1 cellular context compared by ENCODE assay signal in the genomic region with DNA sequence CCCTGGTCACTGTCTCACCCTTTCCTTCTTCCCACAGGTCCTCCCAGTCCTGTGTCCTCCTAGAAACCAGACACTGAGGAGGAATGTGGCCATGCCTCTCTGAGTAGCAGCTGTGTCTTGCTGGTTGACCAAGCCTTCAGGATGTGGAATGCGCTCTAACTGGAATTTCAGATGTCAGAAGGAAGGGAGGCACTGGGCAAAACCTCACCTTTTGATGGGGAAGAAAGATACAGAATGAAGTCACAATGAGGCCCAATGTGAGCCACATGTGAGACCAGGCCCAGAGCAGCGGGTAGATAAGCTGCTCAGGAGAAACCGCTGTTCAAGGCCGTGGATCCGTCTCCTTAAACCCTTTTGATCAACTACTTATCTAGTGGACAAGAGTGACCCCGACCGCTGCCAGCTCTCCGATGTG.
TF ChIP-seq lines count a peak whose summit lies in the region.

No MANE protein-coding gene starts in this region.

TF ChIP-seq in K562, 482 proteins besides CTCF, POLR2A, EP300 and RAD21 (continued from another document and continues in another):
- TF ChIP-seq ID3 (CRISPR knock-in tag; IDR thresholded peaks at IDR 0.05) (no peak), ID3 (tag; IDR thresholded peaks at IDR 0.05) (0 out of 2 replicates have a peak, but pooled peaks have one; percentile 39), SMARCA4 (IDR thresholded peaks at IDR 0.05) (peak; percentile 41; the same call in 1 of the 2 replicates), SMAD4 (CRISPR knock-in tag; conservative IDR thresholded peaks at IDR 0.05) (peak; percentile 28; the same call in 1 of the 2 replicates), CBFA2T3 (IDR thresholded peaks at IDR 0.05) (peak; percentile 58), FOXJ2 (tag; IDR thresholded peaks at IDR 0.05) (no peak), SMARCE1 (IDR thresholded peaks at IDR 0.05) (0 out of 2 replicates have a peak, but pooled peaks have one; percentile 20), HDAC2 (IDR thresholded peaks at IDR 0.05) (0 out of 2 replicates have a peak, but pooled peaks have one; percentile 44), SMARCB1 (IDR thresholded peaks at IDR 0.05; ENCODE audit: insufficient read length, low read depth) (no peak), MTA3 (IDR thresholded peaks at IDR 0.05; ENCODE audit: borderline replicate concordance) (0 out of 2 replicates have a peak, but pooled peaks have one; percentile 61), MCM5 (IDR thresholded peaks at IDR 0.05; ENCODE audit: low read depth) (no peak), ELF4 (CRISPR knock-in tag; IDR thresholded peaks at IDR 0.05) (no peak), ZEB2 (IDR thresholded peaks at IDR 0.05) (0 out of 2 replicates have a peak, but pooled peaks have one; percentile 54), SP1 (CRISPR knock-in tag; IDR thresholded peaks at IDR 0.05) (no peak), RCOR1 (IDR thresholded peaks at IDR 0.05; ENCODE audit: borderline replicate concordance in 1 of 2, low read depth in 2 of 2, low read length in 2 of 2) (peak in 1 of 2 experiments; percentile 49; a peak in 1 of 4 replicates), HCFC1 (IDR thresholded peaks at IDR 0.05; ENCODE audit: low read depth, low read length) (no peak), L3MBTL2 (IDR thresholded peaks at IDR 0.05) (peak; percentile 84), NR4A1 (CRISPR knock-in tag; IDR thresholded peaks at IDR 0.05) (no peak), NR4A1 (tag; IDR thresholded peaks at IDR 0.05) (0 out of 2 replicates have a peak, but pooled peaks have one; percentile 23), LEF1 (IDR thresholded peaks at IDR 0.05) (0 out of 2 replicates have a peak, but pooled peaks have one; percentile 16), IRF2 (CRISPR knock-in tag; IDR thresholded peaks at IDR 0.05) (no peak), JUN (IDR thresholded peaks at IDR 0.05; ENCODE audit: borderline replicate concordance, low read depth, low read length) (0 out of 2 replicates have a peak, but pooled peaks have one; percentile 24), JUN (CRISPR knock-in tag; IDR thresholded peaks at IDR 0.05; ENCODE audit: borderline replicate concordance) (no peak), ZFX (CRISPR knock-in tag; IDR thresholded peaks at IDR 0.05) (peak; percentile 64), NFIC (IDR thresholded peaks at IDR 0.05) (peak; percentile 19; the same call in 1 of the 2 replicates)
- TF ChIP-seq, protein P1, sequence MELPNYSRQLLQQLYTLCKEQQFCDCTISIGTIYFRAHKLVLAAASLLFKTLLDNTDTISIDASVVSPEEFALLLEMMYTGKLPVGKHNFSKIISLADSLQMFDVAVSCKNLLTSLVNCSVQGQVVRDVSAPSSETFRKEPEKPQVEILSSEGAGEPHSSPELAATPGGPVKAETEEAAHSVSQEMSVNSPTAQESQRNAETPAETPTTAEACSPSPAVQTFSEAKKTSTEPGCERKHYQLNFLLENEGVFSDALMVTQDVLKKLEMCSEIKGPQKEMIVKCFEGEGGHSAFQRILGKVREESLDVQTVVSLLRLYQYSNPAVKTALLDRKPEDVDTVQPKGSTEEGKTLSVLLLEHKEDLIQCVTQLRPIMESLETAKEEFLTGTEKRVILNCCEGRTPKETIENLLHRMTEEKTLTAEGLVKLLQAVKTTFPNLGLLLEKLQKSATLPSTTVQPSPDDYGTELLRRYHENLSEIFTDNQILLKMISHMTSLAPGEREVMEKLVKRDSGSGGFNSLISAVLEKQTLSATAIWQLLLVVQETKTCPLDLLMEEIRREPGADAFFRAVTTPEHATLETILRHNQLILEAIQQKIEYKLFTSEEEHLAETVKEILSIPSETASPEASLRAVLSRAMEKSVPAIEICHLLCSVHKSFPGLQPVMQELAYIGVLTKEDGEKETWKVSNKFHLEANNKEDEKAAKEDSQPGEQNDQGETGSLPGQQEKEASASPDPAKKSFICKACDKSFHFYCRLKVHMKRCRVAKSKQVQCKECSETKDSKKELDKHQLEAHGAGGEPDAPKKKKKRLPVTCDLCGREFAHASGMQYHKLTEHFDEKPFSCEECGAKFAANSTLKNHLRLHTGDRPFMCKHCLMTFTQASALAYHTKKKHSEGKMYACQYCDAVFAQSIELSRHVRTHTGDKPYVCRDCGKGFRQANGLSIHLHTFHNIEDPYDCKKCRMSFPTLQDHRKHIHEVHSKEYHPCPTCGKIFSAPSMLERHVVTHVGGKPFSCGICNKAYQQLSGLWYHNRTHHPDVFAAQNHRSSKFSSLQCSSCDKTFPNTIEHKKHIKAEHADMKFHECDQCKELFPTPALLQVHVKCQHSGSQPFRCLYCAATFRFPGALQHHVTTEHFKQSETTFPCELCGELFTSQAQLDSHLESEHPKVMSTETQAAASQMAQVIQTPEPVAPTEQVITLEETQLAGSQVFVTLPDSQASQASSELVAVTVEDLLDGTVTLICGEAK (IDR thresholded peaks at IDR 0.05), result no peak
- TF ChIP-seq, protein P1 (CRISPR knock-in tag; IDR thresholded peaks at IDR 0.05), result no peak
- TF ChIP-seq, protein P2, sequence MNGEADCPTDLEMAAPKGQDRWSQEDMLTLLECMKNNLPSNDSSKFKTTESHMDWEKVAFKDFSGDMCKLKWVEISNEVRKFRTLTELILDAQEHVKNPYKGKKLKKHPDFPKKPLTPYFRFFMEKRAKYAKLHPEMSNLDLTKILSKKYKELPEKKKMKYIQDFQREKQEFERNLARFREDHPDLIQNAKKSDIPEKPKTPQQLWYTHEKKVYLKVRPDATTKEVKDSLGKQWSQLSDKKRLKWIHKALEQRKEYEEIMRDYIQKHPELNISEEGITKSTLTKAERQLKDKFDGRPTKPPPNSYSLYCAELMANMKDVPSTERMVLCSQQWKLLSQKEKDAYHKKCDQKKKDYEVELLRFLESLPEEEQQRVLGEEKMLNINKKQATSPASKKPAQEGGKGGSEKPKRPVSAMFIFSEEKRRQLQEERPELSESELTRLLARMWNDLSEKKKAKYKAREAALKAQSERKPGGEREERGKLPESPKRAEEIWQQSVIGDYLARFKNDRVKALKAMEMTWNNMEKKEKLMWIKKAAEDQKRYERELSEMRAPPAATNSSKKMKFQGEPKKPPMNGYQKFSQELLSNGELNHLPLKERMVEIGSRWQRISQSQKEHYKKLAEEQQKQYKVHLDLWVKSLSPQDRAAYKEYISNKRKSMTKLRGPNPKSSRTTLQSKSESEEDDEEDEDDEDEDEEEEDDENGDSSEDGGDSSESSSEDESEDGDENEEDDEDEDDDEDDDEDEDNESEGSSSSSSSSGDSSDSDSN (IDR thresholded peaks at IDR 0.05; ENCODE audit: borderline replicate concordance in 1 of 2, low read depth in 2 of 2, low read length in 2 of 2), result peak in 1 of 2 experiments; percentile 40; a peak in 1 of 4 replicates
- TF ChIP-seq, protein P3, sequence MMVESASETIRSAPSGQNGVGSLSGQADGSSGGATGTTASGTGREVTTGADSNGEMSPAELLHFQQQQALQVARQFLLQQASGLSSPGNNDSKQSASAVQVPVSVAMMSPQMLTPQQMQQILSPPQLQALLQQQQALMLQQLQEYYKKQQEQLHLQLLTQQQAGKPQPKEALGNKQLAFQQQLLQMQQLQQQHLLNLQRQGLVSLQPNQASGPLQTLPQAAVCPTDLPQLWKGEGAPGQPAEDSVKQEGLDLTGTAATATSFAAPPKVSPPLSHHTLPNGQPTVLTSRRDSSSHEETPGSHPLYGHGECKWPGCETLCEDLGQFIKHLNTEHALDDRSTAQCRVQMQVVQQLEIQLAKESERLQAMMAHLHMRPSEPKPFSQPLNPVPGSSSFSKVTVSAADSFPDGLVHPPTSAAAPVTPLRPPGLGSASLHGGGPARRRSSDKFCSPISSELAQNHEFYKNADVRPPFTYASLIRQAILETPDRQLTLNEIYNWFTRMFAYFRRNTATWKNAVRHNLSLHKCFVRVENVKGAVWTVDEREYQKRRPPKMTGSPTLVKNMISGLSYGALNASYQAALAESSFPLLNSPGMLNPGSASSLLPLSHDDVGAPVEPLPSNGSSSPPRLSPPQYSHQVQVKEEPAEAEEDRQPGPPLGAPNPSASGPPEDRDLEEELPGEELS (CRISPR knock-in tag; IDR thresholded peaks at IDR 0.05; ENCODE audit: borderline replicate concordance), result no peak
- TF ChIP-seq, protein P4, sequence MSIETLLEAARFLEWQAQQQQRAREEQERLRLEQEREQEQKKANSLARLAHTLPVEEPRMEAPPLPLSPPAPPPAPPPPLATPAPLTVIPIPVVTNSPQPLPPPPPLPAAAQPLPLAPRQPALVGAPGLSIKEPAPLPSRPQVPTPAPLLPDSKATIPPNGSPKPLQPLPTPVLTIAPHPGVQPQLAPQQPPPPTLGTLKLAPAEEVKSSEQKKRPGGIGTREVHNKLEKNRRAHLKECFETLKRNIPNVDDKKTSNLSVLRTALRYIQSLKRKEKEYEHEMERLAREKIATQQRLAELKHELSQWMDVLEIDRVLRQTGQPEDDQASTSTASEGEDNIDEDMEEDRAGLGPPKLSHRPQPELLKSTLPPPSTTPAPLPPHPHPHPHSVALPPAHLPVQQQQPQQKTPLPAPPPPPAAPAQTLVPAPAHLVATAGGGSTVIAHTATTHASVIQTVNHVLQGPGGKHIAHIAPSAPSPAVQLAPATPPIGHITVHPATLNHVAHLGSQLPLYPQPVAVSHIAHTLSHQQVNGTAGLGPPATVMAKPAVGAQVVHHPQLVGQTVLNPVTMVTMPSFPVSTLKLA (conservative IDR thresholded peaks at IDR 0.05), result 0 out of 4 replicates have a peak, but pooled peaks of 1 of the 2 experiments have one; percentile 19
- TF ChIP-seq, protein P5, sequence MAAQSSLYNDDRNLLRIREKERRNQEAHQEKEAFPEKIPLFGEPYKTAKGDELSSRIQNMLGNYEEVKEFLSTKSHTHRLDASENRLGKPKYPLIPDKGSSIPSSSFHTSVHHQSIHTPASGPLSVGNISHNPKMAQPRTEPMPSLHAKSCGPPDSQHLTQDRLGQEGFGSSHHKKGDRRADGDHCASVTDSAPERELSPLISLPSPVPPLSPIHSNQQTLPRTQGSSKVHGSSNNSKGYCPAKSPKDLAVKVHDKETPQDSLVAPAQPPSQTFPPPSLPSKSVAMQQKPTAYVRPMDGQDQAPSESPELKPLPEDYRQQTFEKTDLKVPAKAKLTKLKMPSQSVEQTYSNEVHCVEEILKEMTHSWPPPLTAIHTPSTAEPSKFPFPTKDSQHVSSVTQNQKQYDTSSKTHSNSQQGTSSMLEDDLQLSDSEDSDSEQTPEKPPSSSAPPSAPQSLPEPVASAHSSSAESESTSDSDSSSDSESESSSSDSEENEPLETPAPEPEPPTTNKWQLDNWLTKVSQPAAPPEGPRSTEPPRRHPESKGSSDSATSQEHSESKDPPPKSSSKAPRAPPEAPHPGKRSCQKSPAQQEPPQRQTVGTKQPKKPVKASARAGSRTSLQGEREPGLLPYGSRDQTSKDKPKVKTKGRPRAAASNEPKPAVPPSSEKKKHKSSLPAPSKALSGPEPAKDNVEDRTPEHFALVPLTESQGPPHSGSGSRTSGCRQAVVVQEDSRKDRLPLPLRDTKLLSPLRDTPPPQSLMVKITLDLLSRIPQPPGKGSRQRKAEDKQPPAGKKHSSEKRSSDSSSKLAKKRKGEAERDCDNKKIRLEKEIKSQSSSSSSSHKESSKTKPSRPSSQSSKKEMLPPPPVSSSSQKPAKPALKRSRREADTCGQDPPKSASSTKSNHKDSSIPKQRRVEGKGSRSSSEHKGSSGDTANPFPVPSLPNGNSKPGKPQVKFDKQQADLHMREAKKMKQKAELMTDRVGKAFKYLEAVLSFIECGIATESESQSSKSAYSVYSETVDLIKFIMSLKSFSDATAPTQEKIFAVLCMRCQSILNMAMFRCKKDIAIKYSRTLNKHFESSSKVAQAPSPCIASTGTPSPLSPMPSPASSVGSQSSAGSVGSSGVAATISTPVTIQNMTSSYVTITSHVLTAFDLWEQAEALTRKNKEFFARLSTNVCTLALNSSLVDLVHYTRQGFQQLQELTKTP (IDR thresholded peaks at IDR 0.05; ENCODE audit: low read depth in 1 of 2, partially characterized antibody in 2 of 2), result peak in 1 of 2 experiments; percentile 20
- TF ChIP-seq, protein P6, sequence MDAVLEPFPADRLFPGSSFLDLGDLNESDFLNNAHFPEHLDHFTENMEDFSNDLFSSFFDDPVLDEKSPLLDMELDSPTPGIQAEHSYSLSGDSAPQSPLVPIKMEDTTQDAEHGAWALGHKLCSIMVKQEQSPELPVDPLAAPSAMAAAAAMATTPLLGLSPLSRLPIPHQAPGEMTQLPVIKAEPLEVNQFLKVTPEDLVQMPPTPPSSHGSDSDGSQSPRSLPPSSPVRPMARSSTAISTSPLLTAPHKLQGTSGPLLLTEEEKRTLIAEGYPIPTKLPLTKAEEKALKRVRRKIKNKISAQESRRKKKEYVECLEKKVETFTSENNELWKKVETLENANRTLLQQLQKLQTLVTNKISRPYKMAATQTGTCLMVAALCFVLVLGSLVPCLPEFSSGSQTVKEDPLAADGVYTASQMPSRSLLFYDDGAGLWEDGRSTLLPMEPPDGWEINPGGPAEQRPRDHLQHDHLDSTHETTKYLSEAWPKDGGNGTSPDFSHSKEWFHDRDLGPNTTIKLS (IDR thresholded peaks at IDR 0.05; ENCODE audit: borderline replicate concordance, low read depth), result peak; percentile 35; the same call in 1 of the 2 replicates
